1 cellular context compared by ENCODE assay signal in genomic region chr20:46523108-46523507, GRCh38.
A peak's percentile ranks its signal among the peaks of the same experiment; 100 is the strongest.
TF ChIP-seq lines count a peak whose summit lies in the region.

No MANE protein-coding gene starts in this region.

TF ChIP-seq in HepG2, 621 proteins besides CTCF, POLR2A, EP300 and RAD21 (continued from another document and continues in another):
- TF ChIP-seq ZBTB4 (CRISPR knock-in tag; IDR thresholded peaks at IDR 0.05; ENCODE audit: borderline replicate concordance): no peak
- TF ChIP-seq, protein P1, sequence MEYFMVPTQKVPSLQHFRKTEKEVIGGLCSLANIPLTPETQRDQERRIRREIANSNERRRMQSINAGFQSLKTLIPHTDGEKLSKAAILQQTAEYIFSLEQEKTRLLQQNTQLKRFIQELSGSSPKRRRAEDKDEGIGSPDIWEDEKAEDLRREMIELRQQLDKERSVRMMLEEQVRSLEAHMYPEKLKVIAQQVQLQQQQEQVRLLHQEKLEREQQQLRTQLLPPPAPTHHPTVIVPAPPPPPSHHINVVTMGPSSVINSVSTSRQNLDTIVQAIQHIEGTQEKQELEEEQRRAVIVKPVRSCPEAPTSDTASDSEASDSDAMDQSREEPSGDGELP (IDR thresholded peaks at IDR 0.05; ENCODE audit: borderline replicate concordance, low read depth): no peak
- TF ChIP-seq FOXO1 (CRISPR knock-in tag; IDR thresholded peaks at IDR 0.05): peak; percentile 66; the same call in 1 of the 2 replicates
- peak; percentile 79; the same call in 1 of the 2 replicates for TF ChIP-seq SOX5 (CRISPR knock-in tag; IDR thresholded peaks at IDR 0.05; ENCODE audit: borderline replicate concordance)
- no peak for TF ChIP-seq FUBP1 (CRISPR knock-in tag; IDR thresholded peaks at IDR 0.05; ENCODE audit: borderline replicate concordance)
- TF ChIP-seq ARID3A (IDR thresholded peaks at IDR 0.05; ENCODE audit: low read depth, low read length): peak; percentile 31; the same call in 1 of the 2 replicates
- TF ChIP-seq, protein P2, sequence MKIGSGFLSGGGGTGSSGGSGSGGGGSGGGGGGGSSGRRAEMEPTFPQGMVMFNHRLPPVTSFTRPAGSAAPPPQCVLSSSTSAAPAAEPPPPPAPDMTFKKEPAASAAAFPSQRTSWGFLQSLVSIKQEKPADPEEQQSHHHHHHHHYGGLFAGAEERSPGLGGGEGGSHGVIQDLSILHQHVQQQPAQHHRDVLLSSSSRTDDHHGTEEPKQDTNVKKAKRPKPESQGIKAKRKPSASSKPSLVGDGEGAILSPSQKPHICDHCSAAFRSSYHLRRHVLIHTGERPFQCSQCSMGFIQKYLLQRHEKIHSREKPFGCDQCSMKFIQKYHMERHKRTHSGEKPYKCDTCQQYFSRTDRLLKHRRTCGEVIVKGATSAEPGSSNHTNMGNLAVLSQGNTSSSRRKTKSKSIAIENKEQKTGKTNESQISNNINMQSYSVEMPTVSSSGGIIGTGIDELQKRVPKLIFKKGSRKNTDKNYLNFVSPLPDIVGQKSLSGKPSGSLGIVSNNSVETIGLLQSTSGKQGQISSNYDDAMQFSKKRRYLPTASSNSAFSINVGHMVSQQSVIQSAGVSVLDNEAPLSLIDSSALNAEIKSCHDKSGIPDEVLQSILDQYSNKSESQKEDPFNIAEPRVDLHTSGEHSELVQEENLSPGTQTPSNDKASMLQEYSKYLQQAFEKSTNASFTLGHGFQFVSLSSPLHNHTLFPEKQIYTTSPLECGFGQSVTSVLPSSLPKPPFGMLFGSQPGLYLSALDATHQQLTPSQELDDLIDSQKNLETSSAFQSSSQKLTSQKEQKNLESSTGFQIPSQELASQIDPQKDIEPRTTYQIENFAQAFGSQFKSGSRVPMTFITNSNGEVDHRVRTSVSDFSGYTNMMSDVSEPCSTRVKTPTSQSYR (CRISPR knock-in tag; IDR thresholded peaks at IDR 0.05; ENCODE audit: borderline replicate concordance): 0 out of 2 replicates have a peak, but pooled peaks have one; percentile 9
- no peak for TF ChIP-seq CENPX (CRISPR knock-in tag; IDR thresholded peaks at IDR 0.05)
- TF ChIP-seq PAWR (CRISPR knock-in tag; IDR thresholded peaks at IDR 0.05; ENCODE audit: borderline replicate concordance): no peak
- TF ChIP-seq RARA (CRISPR knock-in tag; IDR thresholded peaks at IDR 0.05): peak; percentile 87
- no peak for TF ChIP-seq ZNF577 (CRISPR knock-in tag; IDR thresholded peaks at IDR 0.05; ENCODE audit: borderline replicate concordance, low read depth)
- peak; percentile 46; the same call in 1 of the 2 replicates for TF ChIP-seq ZNF670 (CRISPR knock-in tag; IDR thresholded peaks at IDR 0.05; ENCODE audit: borderline replicate concordance)
- 0 out of 2 replicates have a peak, but pooled peaks have one; percentile 31 for TF ChIP-seq PITX1 (CRISPR knock-in tag; IDR thresholded peaks at IDR 0.05)
- no peak for TF ChIP-seq RARG (CRISPR knock-in tag; IDR thresholded peaks at IDR 0.05; ENCODE audit: low read depth)
- no peak for TF ChIP-seq ZNF841 (CRISPR knock-in tag; IDR thresholded peaks at IDR 0.05; ENCODE audit: borderline replicate concordance)
- TF ChIP-seq ZNF207 (IDR thresholded peaks at IDR 0.05; ENCODE audit: borderline replicate concordance): no peak
- 0 out of 2 replicates have a peak, but pooled peaks have one; percentile 15 for TF ChIP-seq CREB1 (IDR thresholded peaks at IDR 0.05)
- peak; percentile 60; the same call in 1 of the 2 replicates for TF ChIP-seq CREB1 (CRISPR knock-in tag; IDR thresholded peaks at IDR 0.05)
- no peak for TF ChIP-seq CHCHD3 (CRISPR knock-in tag; IDR thresholded peaks at IDR 0.05)
- peak; percentile 88 for TF ChIP-seq TEAD3 (CRISPR knock-in tag; optimal IDR thresholded peaks at IDR 0.05; ENCODE audit: borderline replicate concordance)
- no peak for TF ChIP-seq ZNF552 (CRISPR knock-in tag; IDR thresholded peaks at IDR 0.05; ENCODE audit: borderline replicate concordance)
- no peak for TF ChIP-seq KLF11 (CRISPR knock-in tag; IDR thresholded peaks at IDR 0.05)
- peak; percentile 62 for TF ChIP-seq HOXA3 (CRISPR knock-in tag; IDR thresholded peaks at IDR 0.05)
- TF ChIP-seq CEBPB (IDR thresholded peaks at IDR 0.05; ENCODE audit: borderline replicate concordance, low read depth, low read length): peak; percentile 41; the same call in 1 of the 2 replicates
- TF ChIP-seq ZNF251 (CRISPR knock-in tag; IDR thresholded peaks at IDR 0.05): no peak
- peak; percentile 48; the same call in 1 of the 2 replicates for TF ChIP-seq CEBPG (CRISPR knock-in tag; IDR thresholded peaks at IDR 0.05)
- TF ChIP-seq, protein P3, sequence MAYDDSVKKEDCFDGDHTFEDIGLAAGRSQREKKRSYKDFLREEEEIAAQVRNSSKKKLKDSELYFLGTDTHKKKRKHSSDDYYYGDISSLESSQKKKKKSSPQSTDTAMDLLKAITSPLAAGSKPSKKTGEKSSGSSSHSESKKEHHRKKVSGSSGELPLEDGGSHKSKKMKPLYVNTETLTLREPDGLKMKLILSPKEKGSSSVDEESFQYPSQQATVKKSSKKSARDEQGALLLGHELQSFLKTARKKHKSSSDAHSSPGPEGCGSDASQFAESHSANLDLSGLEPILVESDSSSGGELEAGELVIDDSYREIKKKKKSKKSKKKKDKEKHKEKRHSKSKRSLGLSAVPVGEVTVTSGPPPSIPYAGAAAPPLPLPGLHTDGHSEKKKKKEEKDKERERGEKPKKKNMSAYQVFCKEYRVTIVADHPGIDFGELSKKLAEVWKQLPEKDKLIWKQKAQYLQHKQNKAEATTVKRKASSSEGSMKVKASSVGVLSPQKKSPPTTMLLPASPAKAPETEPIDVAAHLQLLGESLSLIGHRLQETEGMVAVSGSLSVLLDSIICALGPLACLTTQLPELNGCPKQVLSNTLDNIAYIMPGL (CRISPR knock-in tag; IDR thresholded peaks at IDR 0.05; ENCODE audit: borderline replicate concordance in 1 of 2, low read depth in 1 of 2): peak in 1 of 2 experiments; percentile 22; a peak in 2 of 4 replicates
- TF ChIP-seq ELF3 (CRISPR knock-in tag; IDR thresholded peaks at IDR 0.05): peak; percentile 53; the same call in 1 of the 2 replicates
- peak; percentile 51; the same call in 1 of the 2 replicates for TF ChIP-seq SAP130 (CRISPR knock-in tag; IDR thresholded peaks at IDR 0.05; ENCODE audit: low read depth)
- TF ChIP-seq SKIL (CRISPR knock-in tag; IDR thresholded peaks at IDR 0.05; ENCODE audit: borderline replicate concordance): 0 out of 2 replicates have a peak, but pooled peaks have one; percentile 28
- no peak for TF ChIP-seq BCLAF1 (IDR thresholded peaks at IDR 0.05)
- no peak for TF ChIP-seq ZNF30 (CRISPR knock-in tag; IDR thresholded peaks at IDR 0.05)
- TF ChIP-seq, protein P4, sequence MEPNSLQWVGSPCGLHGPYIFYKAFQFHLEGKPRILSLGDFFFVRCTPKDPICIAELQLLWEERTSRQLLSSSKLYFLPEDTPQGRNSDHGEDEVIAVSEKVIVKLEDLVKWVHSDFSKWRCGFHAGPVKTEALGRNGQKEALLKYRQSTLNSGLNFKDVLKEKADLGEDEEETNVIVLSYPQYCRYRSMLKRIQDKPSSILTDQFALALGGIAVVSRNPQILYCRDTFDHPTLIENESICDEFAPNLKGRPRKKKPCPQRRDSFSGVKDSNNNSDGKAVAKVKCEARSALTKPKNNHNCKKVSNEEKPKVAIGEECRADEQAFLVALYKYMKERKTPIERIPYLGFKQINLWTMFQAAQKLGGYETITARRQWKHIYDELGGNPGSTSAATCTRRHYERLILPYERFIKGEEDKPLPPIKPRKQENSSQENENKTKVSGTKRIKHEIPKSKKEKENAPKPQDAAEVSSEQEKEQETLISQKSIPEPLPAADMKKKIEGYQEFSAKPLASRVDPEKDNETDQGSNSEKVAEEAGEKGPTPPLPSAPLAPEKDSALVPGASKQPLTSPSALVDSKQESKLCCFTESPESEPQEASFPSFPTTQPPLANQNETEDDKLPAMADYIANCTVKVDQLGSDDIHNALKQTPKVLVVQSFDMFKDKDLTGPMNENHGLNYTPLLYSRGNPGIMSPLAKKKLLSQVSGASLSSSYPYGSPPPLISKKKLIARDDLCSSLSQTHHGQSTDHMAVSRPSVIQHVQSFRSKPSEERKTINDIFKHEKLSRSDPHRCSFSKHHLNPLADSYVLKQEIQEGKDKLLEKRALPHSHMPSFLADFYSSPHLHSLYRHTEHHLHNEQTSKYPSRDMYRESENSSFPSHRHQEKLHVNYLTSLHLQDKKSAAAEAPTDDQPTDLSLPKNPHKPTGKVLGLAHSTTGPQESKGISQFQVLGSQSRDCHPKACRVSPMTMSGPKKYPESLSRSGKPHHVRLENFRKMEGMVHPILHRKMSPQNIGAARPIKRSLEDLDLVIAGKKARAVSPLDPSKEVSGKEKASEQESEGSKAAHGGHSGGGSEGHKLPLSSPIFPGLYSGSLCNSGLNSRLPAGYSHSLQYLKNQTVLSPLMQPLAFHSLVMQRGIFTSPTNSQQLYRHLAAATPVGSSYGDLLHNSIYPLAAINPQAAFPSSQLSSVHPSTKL (CRISPR knock-in tag; IDR thresholded peaks at IDR 0.05): peak; percentile 85
- no peak for TF ChIP-seq JUN (CRISPR knock-in tag; IDR thresholded peaks at IDR 0.05)
- TF ChIP-seq TBX2 (CRISPR knock-in tag; IDR thresholded peaks at IDR 0.05; ENCODE audit: borderline replicate concordance): 0 out of 2 replicates have a peak, but pooled peaks have one; percentile 32
- TF ChIP-seq GATAD2A (CRISPR knock-in tag; IDR thresholded peaks at IDR 0.05): peak; percentile 65; the same call in 1 of the 2 replicates
